In the genomic region with DNA sequence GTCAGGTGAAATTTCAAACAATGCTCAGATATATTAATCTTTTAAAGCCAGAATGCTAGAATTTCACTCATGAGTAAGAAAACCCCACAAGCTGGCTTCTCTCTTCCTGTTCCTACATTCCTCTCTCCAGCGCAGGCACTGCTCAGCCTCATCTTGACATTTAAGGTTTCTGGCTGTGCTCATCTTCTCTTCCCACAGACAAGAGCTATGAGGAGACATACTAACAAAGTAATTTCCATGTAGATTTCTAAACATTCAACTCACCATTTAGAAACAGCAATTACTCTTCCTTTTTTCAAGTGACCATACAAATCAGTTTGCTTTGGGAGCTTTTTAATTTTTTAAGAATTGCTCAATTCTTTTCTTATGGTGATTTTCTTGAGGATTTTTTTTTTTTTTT, we compare ENCODE assay signal across 25 cellular contexts. TPM values are rescaled to one million over a fixed set of nuclear protein-coding genes. Genes with fewer than 3 reads are reported as not detected.
A peak's percentile ranks its signal among the peaks of the same experiment; 100 is the strongest.
DNase-seq lines count a peak whose midpoint lies in the region; ATAC-seq and TF ChIP-seq lines count a peak whose summit lies in the region.
"Had no signal": no experiment of that assay in that cellular context is flagged by ENCODE, and none has a peak within 500 bp of the region (broad histone marks: within the 10 kb centered on the region; RNA-seq: fewer than 3 reads in every experiment).

No MANE protein-coding gene starts in this region.

- peaks cover 0 to 8% (median 0%) of the 10 kb centered on the region in 7 donors for H3K9me3 Mint-ChIP-seq in CD14-positive monocyte
- H3K9me3 Mint-ChIP-seq: activated naive CD4-positive, alpha-beta T cell treated with anti-CD3 and anti-CD28 coated beads for 36 hours; activated T-cell treated with anti-CD3 and anti-CD28 coated beads, Interleukin-2, amount 50 U/mL, for 24 hours; CD8-positive, alpha-beta T cell; effector memory CD8-positive, alpha-beta T cell; memory B cell; nephron progenitor cell had no signal

- H3K4me3 ChIP-seq in choroid plexus epithelial cell (ENCODE audit: low read depth, low read length) (no peak overlapping the region), brain microvascular endothelial cell (ENCODE audit: low read depth, low read length) (no peak overlapping the region)
- H3K4me3 ChIP-seq: ascending aorta, prostate gland, vagina had no signal

- H3K27ac Mint-ChIP-seq in CD14-positive monocyte, result peak overlapping the region; percentile 70 to 97 (median 88)
- H3K27ac Mint-ChIP-seq: activated CD8-positive, alpha-beta T cell treated with anti-CD3 and anti-CD28 coated beads, Interleukin-2, amount 10 ng/mL, durations not matched to agents 7 days and 5 days; activated naive CD4-positive, alpha-beta T cell treated with anti-CD3 and anti-CD28 coated beads for 36 hours; activated T-cell treated with anti-CD3 and anti-CD28 coated beads, Interleukin-2, amount 50 U/mL, for 24 hours; CD8-positive, alpha-beta T cell; effector memory CD8-positive, alpha-beta T cell; memory B cell; nephron progenitor cell had no signal

- no peaks in the 10 kb centered on the region for H3K27me3 Mint-ChIP-seq in CD14-positive monocyte (ENCODE audit: low read depth in 3 of 3)
- H3K27me3 Mint-ChIP-seq: memory B cell had no signal

- no peaks in the 10 kb centered on the region for H3K36me3 ChIP-seq in brain microvascular endothelial cell (replicated peaks)
- H3K36me3 ChIP-seq: ascending aorta, prostate gland, vagina had no signal

- no peak for ATAC-seq in HG03025 (IDR thresholded peaks at IDR 0.05; ENCODE audit: low FRiP score, unreplicated experiment)
- ATAC-seq: activated CD4-positive, CD25-positive, alpha-beta regulatory T cell treated with anti-CD3 and anti-CD28 coated beads, Interleukin-2, amount 50 U/mL, for 24 hours; activated CD8-positive, alpha-beta T cell treated with anti-CD3 and anti-CD28 coated beads, Interleukin-2, amount 10 ng/mL, durations not matched to agents 7 days and 5 days; CD8-positive, alpha-beta T cell; effector memory CD8-positive, alpha-beta T cell had no signal

- H3K36me3 Mint-ChIP-seq in CD14-positive monocyte, result no peaks in the 10 kb centered on the region
- H3K36me3 Mint-ChIP-seq: CD8-positive, alpha-beta T cell; memory B cell had no signal

- DNase-seq in CD14-positive monocyte (ENCODE audit: low spot score) (peak; percentile 47), NOMO-1 (lab: John Stamatoyannopoulos, UW; ENCODE audit: unreplicated experiment in 2 of 2) (peak; percentile 48 to 87), choroid plexus epithelial cell (ENCODE audit: low read depth) (peak; percentile 59), mucosa of gallbladder (ENCODE audit: low spot score) (peak; percentile 59), brain microvascular endothelial cell (no peak), NCI-H82 treated with DMSO at 0.1 percent for 48 hours (lab: John Stamatoyannopoulos, UW; ENCODE audit: unreplicated experiment) (no peak), NCI-H1105 (lab: John Stamatoyannopoulos, UW) (no peak)
- DNase-seq: activated CD8-positive, alpha-beta T cell treated with anti-CD3 and anti-CD28 coated beads, Interleukin-2, amount 10 ng/mL, durations not matched to agents 7 days and 5 days; activated naive CD4-positive, alpha-beta T cell treated with anti-CD3 and anti-CD28 coated beads for 36 hours; activated T-cell treated with anti-CD3 and anti-CD28 coated beads, Interleukin-2, amount 50 U/mL, for 24 hours; CD8-positive, alpha-beta T cell; DMS79 treated with DMSO at 0.1 percent for 48 hours; effector memory CD8-positive, alpha-beta T cell; NCI-H1436 treated with DMSO at 0.1 percent for 48 hours; NCI-H526 treated with DMSO at 0.1 percent for 48 hours; nephron progenitor cell; SHP77 treated with DMSO at 0.1 percent for 48 hours; small intestine; stimulated activated CD4-positive, alpha-beta T cell treated with anti-CD3 and anti-CD28 coated beads, Interleukin-4, amount 100 ng/mL, for 4 hours had no signal

- peaks cover 87% of the 10 kb centered on the region for H3K4me1 Mint-ChIP-seq in CD14-positive monocyte

- no peak overlapping the region for H3K27ac ChIP-seq in brain microvascular endothelial cell
- H3K27ac ChIP-seq: ascending aorta, prostate gland, vagina had no signal

- peak overlapping the region in 1 of 2 donors; percentile 65 for H3K4me3 Mint-ChIP-seq in CD14-positive monocyte
- H3K4me3 Mint-ChIP-seq: activated CD8-positive, alpha-beta T cell treated with anti-CD3 and anti-CD28 coated beads, Interleukin-2, amount 10 ng/mL, durations not matched to agents 7 days and 5 days; activated naive CD4-positive, alpha-beta T cell treated with anti-CD3 and anti-CD28 coated beads for 36 hours; activated T-cell treated with anti-CD3 and anti-CD28 coated beads, Interleukin-2, amount 50 U/mL, for 24 hours; CD8-positive, alpha-beta T cell; effector memory CD8-positive, alpha-beta T cell; memory B cell; nephron progenitor cell had no signal

- in situ Hi-C loops in brain microvascular endothelial cell (cut with HindIII; ENCODE audit: low pct_ligation_motif_present, low sequenced_read_pairs), result loop anchor here (25.0 kb wide), 1 partner anchor 174 kb away; the partner anchor contains the start of gene ZNF326

- no peak for TF ChIP-seq CTCF in CD14-positive monocyte (IDR thresholded peaks at IDR 0.05)
- TF ChIP-seq CTCF in choroid plexus epithelial cell (conservative IDR thresholded peaks at IDR 0.05; ENCODE audit: low read depth, low read length), result no peak
- TF ChIP-seq CTCF in brain microvascular endothelial cell (IDR thresholded peaks at IDR 0.05; ENCODE audit: low read depth, low read length, missing control alignments), result no peak

- H3K27me3 ChIP-seq in brain microvascular endothelial cell (replicated peaks), result no peaks in the 10 kb centered on the region
- H3K27me3 ChIP-seq: ascending aorta, vagina had no signal

- intact Hi-C loops in CD14-positive monocyte (cut with micrococcal nuclease), result no loop called here

RNA-seq across cellular contexts. Expression of gene LRRC8D, which starts 7.8 kb away (rescaled TPM):
- polyA plus RNA-seq in CD14-positive monocyte, result 10 to 100 TPM; 28.0 to 42.9 TPM
- 26.5 TPM for total RNA-seq in mucosa of gallbladder

Comparison
In these comparisons a context has a peak if more than half of its experiments do, and no peak if none do; other contexts are left out.
1. DNase-seq: peak in CD14-positive monocyte (single experiment), NOMO-1 (2 of 2), choroid plexus epithelial cell (single experiment) and mucosa of gallbladder (single experiment); none in brain microvascular endothelial cell (single experiment), NCI-H82 treated with DMSO at 0.1 percent for 48 hours (single experiment) and NCI-H1105 (single experiment).